In the genomic region with DNA sequence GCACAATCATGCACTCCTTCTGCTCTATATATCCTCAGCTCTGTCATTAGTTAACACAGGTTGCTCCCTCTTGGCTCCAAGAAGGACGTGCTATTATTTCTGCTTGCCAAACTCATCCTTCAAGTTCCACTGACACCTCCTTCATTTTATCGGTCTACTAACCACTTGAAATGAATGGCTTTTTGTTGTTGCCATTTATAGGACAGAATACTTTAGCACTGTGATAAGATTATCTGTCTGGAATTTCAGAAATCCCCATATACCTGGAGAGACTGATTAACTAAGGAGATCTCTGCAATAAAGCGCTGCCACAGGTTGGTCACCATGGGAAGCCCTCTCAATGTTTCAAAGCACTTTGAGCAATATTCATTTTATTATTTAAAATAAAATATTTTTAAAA, we compare ENCODE assay signal across 26 cellular contexts.
"Had no signal": no experiment of that assay in that cellular context is flagged by ENCODE, and none has a peak within 500 bp of the region (broad histone marks: within the 10 kb centered on the region; RNA-seq: fewer than 3 reads in every experiment).

No MANE protein-coding gene starts in this region.

- H3K27ac ChIP-seq: gastrocnemius medialis, left lung, pancreas, prostate gland, spleen, testis had no signal

- H3K27me3 Mint-ChIP-seq: activated CD4-positive, alpha-beta memory T cell treated with anti-CD3 and anti-CD28 coated beads for 36 hours; activated naive CD4-positive, alpha-beta T cell treated with anti-CD3 and anti-CD28 coated beads, Interleukin-2, amount 10 ng/mL, durations not matched to agents 7 days and 5 days had no signal

- H3K4me1 ChIP-seq: gastrocnemius medialis, pancreas, prostate gland, spleen, testis had no signal

- H3K9me3 Mint-ChIP-seq: activated CD4-positive, alpha-beta memory T cell treated with anti-CD3 and anti-CD28 coated beads for 36 hours; activated naive CD4-positive, alpha-beta T cell treated with anti-CD3 and anti-CD28 coated beads, Interleukin-2, amount 10 ng/mL, durations not matched to agents 7 days and 5 days; activated naive CD8-positive, alpha-beta T cell treated with anti-CD3 and anti-CD28 coated beads, Interleukin-2, amount 10 ng/mL, durations not matched to agents 7 days and 5 days; activated T-helper 1 cell treated with anti-CD3 and anti-CD28 coated beads, Interleukin-12 subunit alpha, Interleukin-12 subunit beta, Interleukin-2, Interleukin-4 antibody, amounts not matched to agents 30 ng/mL and 10 ng/mL and 1 ng/mL, durations not matched to agents 14 hours and 24 hours and 36 hours; mesothelial cell of epicardium; naive B cell had no signal

- H3K27ac Mint-ChIP-seq: activated CD4-positive, alpha-beta memory T cell treated with anti-CD3 and anti-CD28 coated beads for 36 hours; activated naive CD4-positive, alpha-beta T cell treated with anti-CD3 and anti-CD28 coated beads, Interleukin-2, amount 10 ng/mL, durations not matched to agents 7 days and 5 days; activated naive CD8-positive, alpha-beta T cell treated with anti-CD3 and anti-CD28 coated beads, Interleukin-2, amount 10 ng/mL, durations not matched to agents 7 days and 5 days; activated T-helper 1 cell treated with anti-CD3 and anti-CD28 coated beads, Interleukin-12 subunit alpha, Interleukin-12 subunit beta, Interleukin-2, Interleukin-4 antibody, amounts not matched to agents 30 ng/mL and 10 ng/mL and 1 ng/mL, durations not matched to agents 14 hours and 24 hours and 36 hours; mesothelial cell of epicardium; naive B cell had no signal

- ATAC-seq: gastrocnemius medialis; left lung; stimulated activated naive CD8-positive, alpha-beta T cell treated with anti-CD3 and anti-CD28 coated beads, Interleukin-15, Interleukin-2, amounts not matched to agents 100 U/mL and 50 U/mL, for 24 hours had no signal

- H3K36me3 ChIP-seq: gastrocnemius medialis, left lung, pancreas, prostate gland, spleen had no signal

- FAIRE-seq: pancreas, urothelium cell line had no signal

- H3K27me3 ChIP-seq: dorsolateral prefrontal cortex, gastrocnemius medialis, left lung, pancreas, spleen, testis had no signal

- H3K4me3 Mint-ChIP-seq: activated CD4-positive, alpha-beta memory T cell treated with anti-CD3 and anti-CD28 coated beads for 36 hours; activated naive CD4-positive, alpha-beta T cell treated with anti-CD3 and anti-CD28 coated beads, Interleukin-2, amount 10 ng/mL, durations not matched to agents 7 days and 5 days; activated naive CD8-positive, alpha-beta T cell treated with anti-CD3 and anti-CD28 coated beads, Interleukin-2, amount 10 ng/mL, durations not matched to agents 7 days and 5 days; activated T-helper 1 cell treated with anti-CD3 and anti-CD28 coated beads, Interleukin-12 subunit alpha, Interleukin-12 subunit beta, Interleukin-2, Interleukin-4 antibody, amounts not matched to agents 30 ng/mL and 10 ng/mL and 1 ng/mL, durations not matched to agents 14 hours and 24 hours and 36 hours; mesothelial cell of epicardium; naive B cell had no signal

- H3K4me3 ChIP-seq: coronary artery, dorsolateral prefrontal cortex, gastrocnemius medialis, left lung, pancreas, prostate gland, spleen, testis had no signal

- H3K36me3 Mint-ChIP-seq: activated CD4-positive, alpha-beta memory T cell treated with anti-CD3 and anti-CD28 coated beads for 36 hours; activated naive CD8-positive, alpha-beta T cell treated with anti-CD3 and anti-CD28 coated beads, Interleukin-2, amount 10 ng/mL, durations not matched to agents 7 days and 5 days; mesothelial cell of epicardium; naive B cell had no signal

- H3K9me3 ChIP-seq: gastrocnemius medialis, left lung, pancreas, prostate gland, spleen, testis had no signal

- DNase-seq: activated CD4-positive, alpha-beta memory T cell treated with anti-CD3 and anti-CD28 coated beads for 36 hours; activated CD4-positive, alpha-beta T cell treated with anti-CD3 and anti-CD28 coated beads for 4 hours; activated CD8-positive, alpha-beta memory T cell treated with anti-CD3 and anti-CD28 coated beads, Interleukin-2, amount 50 U/mL, for 4 hours; activated effector memory CD4-positive, alpha-beta T cell treated with anti-CD3 and anti-CD28 coated beads, Interleukin-2, amount 50 U/mL, for 16 hours; activated naive CD4-positive, alpha-beta T cell treated with anti-CD3 and anti-CD28 coated beads, Interleukin-2, amount 10 ng/mL, durations not matched to agents 7 days and 5 days; activated naive CD8-positive, alpha-beta T cell treated with anti-CD3 and anti-CD28 coated beads, Interleukin-2, amount 10 ng/mL, durations not matched to agents 7 days and 5 days; activated T-cell treated with anti-CD3 and anti-CD28 coated beads, Interleukin-2, amount 50 U/mL, for 1 hour; cerebellar nuclear complex; dorsolateral prefrontal cortex; effector memory CD4-positive, alpha-beta T cell; gastrocnemius medialis; glutamatergic neuron; islet precursor cell; left lung; mammary epithelial cell; naive B cell; pancreas; right cardiac atrium; spleen; stimulated activated naive CD8-positive, alpha-beta T cell treated with anti-CD3 and anti-CD28 coated beads, Interleukin-15, Interleukin-2, amounts not matched to agents 100 U/mL and 50 U/mL, for 24 hours; testis had no signal
